In the genomic region with DNA sequence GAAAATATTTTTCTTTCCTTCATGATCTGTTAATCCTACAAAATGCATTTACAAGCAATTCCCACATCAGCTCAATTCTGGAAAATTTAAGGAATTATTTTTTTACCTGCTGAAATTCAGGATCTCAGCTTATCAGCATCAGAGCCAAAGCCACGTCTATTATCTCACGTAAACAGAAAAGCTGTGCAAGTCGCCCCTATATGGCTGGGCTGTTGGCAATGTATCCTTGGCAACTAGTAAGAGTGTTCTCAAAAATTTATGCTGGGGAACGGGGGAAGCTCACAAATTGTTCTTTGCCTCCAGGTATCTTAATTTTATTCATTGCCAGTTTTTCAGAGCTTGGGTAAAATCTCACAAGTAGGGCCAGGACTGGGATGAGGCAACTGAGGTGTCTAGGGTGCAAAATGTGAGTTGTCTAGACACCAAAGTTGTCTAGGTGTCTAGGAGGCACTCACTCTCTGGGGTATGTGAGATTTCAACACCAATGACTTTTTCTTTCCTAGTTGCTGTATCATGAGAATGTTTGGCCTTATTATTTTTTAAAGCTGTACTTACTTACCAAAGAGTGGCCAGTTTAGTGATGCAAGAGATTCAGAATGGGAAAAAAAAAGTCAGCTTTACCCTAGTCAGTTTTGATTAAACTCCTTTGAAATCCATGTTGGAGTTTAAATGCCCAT, we compare ENCODE assay signal across 14 cellular contexts. TPM values are rescaled to one million over a fixed set of nuclear protein-coding genes. Genes with fewer than 3 reads are reported as not detected.
DNase-seq lines count a peak whose midpoint lies in the region; ATAC-seq, FAIRE-seq and TF ChIP-seq lines count a peak whose summit lies in the region.
"Had no signal": no experiment of that assay in that cellular context is flagged by ENCODE, and none has a peak within 500 bp of the region (broad histone marks: within the 10 kb centered on the region; RNA-seq: fewer than 3 reads in every experiment).

No MANE protein-coding gene starts in this region.

- peaks cover 13% of the 10 kb centered on the region for H3K27me3 Mint-ChIP-seq in stimulated activated naive CD8-positive, alpha-beta T cell treated with anti-CD3 and anti-CD28 coated beads, Interleukin-15, Interleukin-2, amounts not matched to agents 100 ng/mL and 50 ng/mL, for 24 hours
- H3K27me3 Mint-ChIP-seq in astrocyte (ENCODE audit: low read depth, unreplicated experiment), result peaks cover 12% of the 10 kb centered on the region

- H3K4me2 ChIP-seq in astrocyte (ENCODE audit: low read length), result peak overlapping the region; percentile 78

- H3K9me3 ChIP-seq in astrocyte (ENCODE audit: insufficient read depth, low read depth, low read length), result no peaks in the 10 kb centered on the region
- no peaks in the 10 kb centered on the region for H3K9me3 ChIP-seq in iPS-15b (ENCODE audit: control insufficient read depth, insufficient read depth, low read length)
- H3K9me3 ChIP-seq in tibial artery, result no peaks in the 10 kb centered on the region
- H3K9me3 ChIP-seq: MG63, pancreas had no signal

- H3K27me3 ChIP-seq in astrocyte (ENCODE audit: insufficient read depth, low read length) (no peaks in the 10 kb centered on the region), iPS-15b (ENCODE audit: control insufficient read depth, insufficient read depth, low read length) (peaks cover 2% of the 10 kb centered on the region), tibial artery (peaks cover 0 to 19% of the 10 kb centered on the region in 2 donors)
- H3K27me3 ChIP-seq: MG63, pancreas had no signal

- peaks cover 10% of the 10 kb centered on the region for H3K4me1 Mint-ChIP-seq in stimulated activated naive CD8-positive, alpha-beta T cell treated with anti-CD3 and anti-CD28 coated beads, Interleukin-15, Interleukin-2, amounts not matched to agents 100 ng/mL and 50 ng/mL, for 24 hours (ENCODE audit: low read depth)
- no peaks in the 10 kb centered on the region for H3K4me1 Mint-ChIP-seq in astrocyte (ENCODE audit: low read depth, unreplicated experiment)

- TF ChIP-seq CTCF in astrocyte (IDR thresholded peaks at IDR 0.05; ENCODE audit: insufficient read depth, low read depth, low read length) (no peak), tibial artery (IDR thresholded peaks at IDR 0.05) (no peak)

- H3K36me3 ChIP-seq in astrocyte (ENCODE audit: insufficient read depth, low read length), result no peaks in the 10 kb centered on the region
- H3K36me3 ChIP-seq in iPS-15b (ENCODE audit: control insufficient read depth, insufficient read depth, low read length), result peaks cover 3% of the 10 kb centered on the region
- no peaks in the 10 kb centered on the region for H3K36me3 ChIP-seq in tibial artery
- H3K36me3 ChIP-seq: MG63, pancreas had no signal

- H3K27ac ChIP-seq in astrocyte (ENCODE audit: low read depth, low read length), result no peak overlapping the region
- no peak overlapping the region for H3K27ac ChIP-seq in tibial artery
- H3K27ac ChIP-seq: HL-60 had no signal

- H4K20me1 ChIP-seq in astrocyte (ENCODE audit: insufficient read depth, low read length), result no peaks in the 10 kb centered on the region

- no peak for DNase-seq in stimulated activated naive CD8-positive, alpha-beta T cell treated with anti-CD3 and anti-CD28 coated beads, Interleukin-15, Interleukin-2, amounts not matched to agents 100 U/mL and 50 U/mL, for 24 hours
- DNase-seq in astrocyte (ENCODE audit: low read depth) (no peak), tibial artery (no peak), kidney glomerular epithelial cell (lab: John Stamatoyannopoulos, UW) (no peak), GM12892 (ENCODE audit: insufficient read length) (no peak)
- DNase-seq: DMS153 had no signal

- no peaks in the 10 kb centered on the region for H3K79me2 ChIP-seq in astrocyte (ENCODE audit: insufficient read depth, low read length)

- H3K4me1 ChIP-seq in astrocyte (ENCODE audit: insufficient read depth, low read length) (peaks cover 5% of the 10 kb centered on the region), iPS-15b (ENCODE audit: control insufficient read depth, insufficient read depth, low read length) (peaks cover 5% of the 10 kb centered on the region), tibial artery (peaks cover 0 to 13% (median 6%) of the 10 kb centered on the region in 4 donors)

- no peak for ATAC-seq in stimulated activated naive CD8-positive, alpha-beta T cell treated with anti-CD3 and anti-CD28 coated beads, Interleukin-15, Interleukin-2, amounts not matched to agents 100 U/mL and 50 U/mL, for 24 hours
- no peak for ATAC-seq in HG02885 (IDR thresholded peaks at IDR 0.05; ENCODE audit: poor library complexity, unreplicated experiment)

- H3K4me3 ChIP-seq in astrocyte (ENCODE audit: insufficient read depth, low read depth, low read length) (no peak overlapping the region), iPS-15b (ENCODE audit: low read depth, low read length) (peak overlapping the region; percentile 85), tibial artery (no peak overlapping the region)
- H3K4me3 ChIP-seq: MG63 had no signal

- no peak overlapping the region for H3K9ac ChIP-seq in astrocyte (ENCODE audit: low read length)
- no peak overlapping the region for H3K9ac ChIP-seq in iPS-15b (ENCODE audit: low read depth, low read length)

- no peak for FAIRE-seq in astrocyte (lab: Jason Lieb, UNC)
- FAIRE-seq in GM12892 (lab: Jason Lieb, UNC), result no peak
- FAIRE-seq: endothelial cell of umbilical vein, pancreas had no signal

- peak overlapping the region; percentile 79 for H2AFZ ChIP-seq in astrocyte (ENCODE audit: low read depth, low read length)

- intact Hi-C loops in tibial artery (cut with DNase I; ENCODE audit: low total_unique reads), result no loop called here

- H3K27ac Mint-ChIP-seq in stimulated activated naive CD8-positive, alpha-beta T cell treated with anti-CD3 and anti-CD28 coated beads, Interleukin-15, Interleukin-2, amounts not matched to agents 100 ng/mL and 50 ng/mL, for 24 hours, result no peak overlapping the region
- H3K27ac Mint-ChIP-seq in astrocyte (ENCODE audit: unreplicated experiment), result peak overlapping the region; percentile 18
- H3K27ac Mint-ChIP-seq: activated T-cell treated with anti-CD3 and anti-CD28 coated beads, Interleukin-2, amount 50 U/mL, for 72 hours had no signal

- H3K4me3 Mint-ChIP-seq in stimulated activated naive CD8-positive, alpha-beta T cell treated with anti-CD3 and anti-CD28 coated beads, Interleukin-15, Interleukin-2, amounts not matched to agents 100 ng/mL and 50 ng/mL, for 24 hours, result peak overlapping the region; percentile 53
- H3K4me3 Mint-ChIP-seq in astrocyte (ENCODE audit: unreplicated experiment), result no peak overlapping the region

- no peak for TF ChIP-seq POLR2A in GM12892 (IDR thresholded peaks at IDR 0.05; ENCODE audit: low read depth, low read length)

- no peaks in the 10 kb centered on the region for H3K9me3 Mint-ChIP-seq in stimulated activated naive CD8-positive, alpha-beta T cell treated with anti-CD3 and anti-CD28 coated beads, Interleukin-15, Interleukin-2, amounts not matched to agents 100 ng/mL and 50 ng/mL, for 24 hours
- no peaks in the 10 kb centered on the region for H3K9me3 Mint-ChIP-seq in astrocyte (ENCODE audit: unreplicated experiment)
- H3K9me3 Mint-ChIP-seq: activated T-cell treated with anti-CD3 and anti-CD28 coated beads, Interleukin-2, amount 50 U/mL, for 72 hours had no signal

- no peaks in the 10 kb centered on the region for H3K36me3 Mint-ChIP-seq in stimulated activated naive CD8-positive, alpha-beta T cell treated with anti-CD3 and anti-CD28 coated beads, Interleukin-15, Interleukin-2, amounts not matched to agents 100 ng/mL and 50 ng/mL, for 24 hours (ENCODE audit: low read depth)
- no peaks in the 10 kb centered on the region for H3K36me3 Mint-ChIP-seq in astrocyte (ENCODE audit: low read depth, unreplicated experiment)

RNA-seq across cellular contexts. Expression of a gene that starts 5.1 kb away (rescaled TPM):
- total RNA-seq in astrocyte, result 1.2 and 1.9 TPM in 2 replicates
- polyA plus RNA-seq in GM12892 (2012; ENCODE audit: missing spikeins), result 1.2 TPM

RNA-seq across cellular contexts. Expression of a gene that starts 19.3 kb away (rescaled TPM):
- 127 and 131 TPM in 2 replicates for total RNA-seq in astrocyte
- 137 TPM for polyA plus RNA-seq in GM12892 (2012; ENCODE audit: missing spikeins)

RNA-seq across cellular contexts. Expression of a gene that starts 41.9 kb away (rescaled TPM):
- total RNA-seq in astrocyte, result 0.24 and 0.27 TPM in 2 replicates
- 0.11 TPM for polyA plus RNA-seq in GM12892 (2012; ENCODE audit: missing spikeins)
- total RNA-seq: endothelial cell of umbilical vein had no signal
